ENCODE assay signal across 8 cellular contexts in the genomic region with DNA sequence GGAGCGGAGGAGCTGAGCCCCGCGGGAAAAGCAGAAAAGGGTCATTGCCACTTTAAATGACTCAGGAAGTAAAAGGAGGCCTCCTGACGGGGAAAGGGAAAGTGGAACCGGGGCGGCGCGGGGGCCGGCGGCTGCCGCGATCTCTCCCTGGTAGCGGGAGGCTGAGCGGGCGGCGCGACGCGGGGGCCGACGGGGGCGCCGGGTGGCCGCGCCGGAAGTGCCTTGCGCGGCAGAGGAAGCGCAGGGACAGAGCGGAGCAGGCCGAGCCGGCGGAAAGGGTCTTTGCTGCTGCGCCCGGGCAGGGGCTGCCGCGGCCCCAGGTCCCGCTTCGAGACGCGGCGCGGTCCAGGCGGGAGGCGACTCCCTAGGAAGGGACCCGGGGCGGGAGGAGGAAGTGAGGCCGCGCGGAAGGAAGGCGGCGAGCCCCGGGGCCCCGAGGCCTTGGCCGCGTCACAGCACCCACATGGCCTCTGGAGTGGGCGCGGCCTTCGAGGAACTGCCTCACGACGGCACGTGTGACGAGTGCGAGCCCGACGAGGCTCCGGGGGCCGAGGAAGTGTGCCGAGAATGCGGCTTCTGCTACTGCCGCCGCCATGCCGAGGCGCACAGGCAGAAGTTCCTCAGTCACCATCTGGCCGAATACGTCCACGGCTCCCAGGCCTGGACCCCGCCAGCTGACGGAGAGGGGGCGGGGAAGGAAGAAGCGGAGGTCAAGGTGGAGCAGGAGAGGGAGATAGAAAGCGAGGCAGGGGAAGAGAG. TPM values are rescaled to one million over a fixed set of nuclear protein-coding genes. Genes with fewer than 3 reads are reported as not detected.
DNase-seq lines count a peak whose midpoint lies in the region; ATAC-seq and TF ChIP-seq lines count a peak whose summit lies in the region.

A gene with protein sequence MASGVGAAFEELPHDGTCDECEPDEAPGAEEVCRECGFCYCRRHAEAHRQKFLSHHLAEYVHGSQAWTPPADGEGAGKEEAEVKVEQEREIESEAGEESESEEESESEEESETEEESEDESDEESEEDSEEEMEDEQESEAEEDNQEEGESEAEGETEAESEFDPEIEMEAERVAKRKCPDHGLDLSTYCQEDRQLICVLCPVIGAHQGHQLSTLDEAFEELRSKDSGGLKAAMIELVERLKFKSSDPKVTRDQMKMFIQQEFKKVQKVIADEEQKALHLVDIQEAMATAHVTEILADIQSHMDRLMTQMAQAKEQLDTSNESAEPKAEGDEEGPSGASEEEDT (plus strand): TSS at position 127 of the 759 bp plus-strand sequence. CDS start 337 bp downstream, at position 464.

- TF ChIP-seq CTCF in fibroblast of mammary gland (conservative IDR thresholded peaks at IDR 0.05; ENCODE audit: control insufficient read depth, insufficient read depth, low read depth, low read length), result no peak
- no peak for TF ChIP-seq CTCF in natural killer cell (IDR thresholded peaks at IDR 0.05)

- H3K4me1 ChIP-seq in HUES64 (ENCODE audit: insufficient read depth, low read length), result no peaks in the 10 kb centered on the region

- peaks cover 52 to 53% of the 10 kb centered on the region in 2 donors for H3K4me1 Mint-ChIP-seq in natural killer cell

- H3K27ac Mint-ChIP-seq in natural killer cell, result peak within 1 kb of the TSS; percentile 93 to 98

- peaks cover 17% of the 10 kb centered on the region for H3K36me3 Mint-ChIP-seq in natural killer cell

- H3K36me3 ChIP-seq in HUES64 (ENCODE audit: insufficient read depth, low read length), result peaks cover 8% of the 10 kb centered on the region; the same call in 1 of the 2 replicates

- WGBS in HUES64, result 3% methylated on average over 82 of the region's 82 CpGs

- DNase-seq in DMS114 treated with DMSO at 0.1 percent for 48 hours (lab: John Stamatoyannopoulos, UW; ENCODE audit: unreplicated experiment), result peak; percentile 83
- peak; percentile 91 for DNase-seq in RKO (ENCODE audit: low spot score)
- DNase-seq in activated T-helper 1 cell treated with anti-CD3 and anti-CD28 coated beads, Interleukin-2, amount 50 U/mL, for 16 hours (ENCODE audit: low read depth in 1 of 2, low spot score in 1 of 2), result peak; percentile 56 to 72
- peak; percentile 73 for DNase-seq in fibroblast of mammary gland (ENCODE audit: low read depth)
- peak; percentile 77 for DNase-seq in natural killer cell
- peak; percentile 82 for DNase-seq in stimulated activated naive CD4-positive, alpha-beta T cell treated with Interleukin-2 at 50 U/mL for 16 hours (lab: John Stamatoyannopoulos, UW)

- H3K9ac ChIP-seq in HUES64 (ENCODE audit: low read depth, low read length), result peak within 1 kb of the TSS; percentile 78

- H3K27ac ChIP-seq in HUES64 (ENCODE audit: low read depth, low read length), result peak within 1 kb of the TSS; percentile 69; the same call in 1 of the 2 replicates

- intact Hi-C loops in natural killer cell (cut with micrococcal nuclease), result loop anchor here (5.0 kb wide), 1 partner anchor 624 kb away; the partner anchor contains the start of gene COMMD9

- H3K27me3 Mint-ChIP-seq in natural killer cell (ENCODE audit: low read depth in 2 of 2), result peaks cover 14 to 16% of the 10 kb centered on the region in 2 donors

- H3K9me3 ChIP-seq in HUES64 (ENCODE audit: insufficient read depth, low read depth, low read length), result peaks cover 33% of the 10 kb centered on the region

- H3K4me3 ChIP-seq in HUES64 (ENCODE audit: low read length) (peak within 1 kb of the TSS; percentile 63), fibroblast of mammary gland (ENCODE audit: control insufficient read depth, low read depth, low read length) (peak within 1 kb of the TSS; percentile 79)

- peaks cover 9 to 20% of the 10 kb centered on the region in 2 donors for H3K9me3 Mint-ChIP-seq in natural killer cell

- peak within 1 kb of the TSS; percentile 90 for H3K4me3 Mint-ChIP-seq in natural killer cell

- ATAC-seq in GM21447 (IDR thresholded peaks at IDR 0.05; ENCODE audit: unreplicated experiment) (peak; percentile 89), natural killer cell (peak; percentile 83 to 91 (median 85))

- peaks cover 42% of the 10 kb centered on the region for H3K27me3 ChIP-seq in HUES64 (ENCODE audit: insufficient read depth, low read length)

RNA-seq across cellular contexts. Expression of the gene that starts here (rescaled TPM):
- polyA plus RNA-seq in HUES64 (2013, experiment 1 of 2), result 16.0 TPM
- 28.7 TPM for polyA plus RNA-seq in HUES64 (2013, experiment 2 of 2)
- total RNA-seq in natural killer cell, result 10 to 100 TPM; 47.0 to 62.6 (median 51.9) TPM

Comparison
In these comparisons a context has a peak if more than half of its experiments do, and no peak if none do; other contexts are left out.
1. Peak in every context shown above with its lines: DNase-seq, ATAC-seq, H3K4me3 ChIP-seq and H3K27ac ChIP-seq.